ENCODE assay signal across 1 cellular context in the genomic region with DNA sequence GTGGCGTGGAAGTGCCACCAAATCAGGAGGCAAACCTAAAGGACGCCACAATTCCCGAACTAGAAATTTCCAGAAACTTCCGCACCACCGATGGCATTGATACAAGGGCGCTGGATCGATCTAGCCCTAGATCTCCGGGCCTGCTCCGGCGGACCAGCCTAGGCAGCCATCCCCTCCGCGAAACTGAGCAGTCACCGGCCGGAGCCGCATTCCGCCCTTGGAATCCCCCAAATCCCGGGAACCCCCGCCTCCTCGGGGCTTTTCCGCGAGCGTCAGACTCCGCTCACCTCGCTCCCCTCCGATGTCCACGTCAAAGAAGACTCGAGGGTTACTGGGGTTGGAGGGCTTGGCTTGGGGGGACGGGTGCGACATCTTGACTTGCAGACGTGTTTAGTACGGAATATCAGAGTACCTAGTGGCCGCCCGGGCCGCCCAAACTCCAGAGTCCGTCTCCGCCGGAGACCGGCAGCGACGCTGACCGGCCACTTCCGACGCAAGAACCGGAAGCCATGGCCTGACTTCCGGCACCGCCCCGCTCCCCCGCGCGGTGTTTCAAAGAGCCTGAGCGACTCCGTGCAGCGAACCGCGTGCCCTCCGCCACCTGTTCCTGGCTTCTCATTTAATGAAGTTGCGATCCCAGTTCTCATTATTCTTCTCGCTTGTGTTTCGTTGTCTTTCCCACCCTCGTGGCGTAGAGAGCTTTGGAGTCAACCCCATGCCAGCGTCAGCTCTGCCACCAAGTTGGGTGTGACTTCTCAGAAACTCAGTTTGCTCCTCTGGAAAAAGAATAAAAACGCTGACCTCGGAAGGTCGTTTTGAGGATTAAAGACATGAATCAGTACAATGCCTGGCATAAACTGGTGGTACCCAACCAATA.
TF ChIP-seq lines count a peak whose summit lies in the region.

TSS of gene PPID (minus strand) at position 480 of the 877 bp plus-strand sequence. CDS start at position 372, 108 bp downstream.

TF ChIP-seq in liver, 16 proteins besides CTCF, POLR2A, EP300 and RAD21 (continued from another document):
- TF ChIP-seq, protein P1, sequence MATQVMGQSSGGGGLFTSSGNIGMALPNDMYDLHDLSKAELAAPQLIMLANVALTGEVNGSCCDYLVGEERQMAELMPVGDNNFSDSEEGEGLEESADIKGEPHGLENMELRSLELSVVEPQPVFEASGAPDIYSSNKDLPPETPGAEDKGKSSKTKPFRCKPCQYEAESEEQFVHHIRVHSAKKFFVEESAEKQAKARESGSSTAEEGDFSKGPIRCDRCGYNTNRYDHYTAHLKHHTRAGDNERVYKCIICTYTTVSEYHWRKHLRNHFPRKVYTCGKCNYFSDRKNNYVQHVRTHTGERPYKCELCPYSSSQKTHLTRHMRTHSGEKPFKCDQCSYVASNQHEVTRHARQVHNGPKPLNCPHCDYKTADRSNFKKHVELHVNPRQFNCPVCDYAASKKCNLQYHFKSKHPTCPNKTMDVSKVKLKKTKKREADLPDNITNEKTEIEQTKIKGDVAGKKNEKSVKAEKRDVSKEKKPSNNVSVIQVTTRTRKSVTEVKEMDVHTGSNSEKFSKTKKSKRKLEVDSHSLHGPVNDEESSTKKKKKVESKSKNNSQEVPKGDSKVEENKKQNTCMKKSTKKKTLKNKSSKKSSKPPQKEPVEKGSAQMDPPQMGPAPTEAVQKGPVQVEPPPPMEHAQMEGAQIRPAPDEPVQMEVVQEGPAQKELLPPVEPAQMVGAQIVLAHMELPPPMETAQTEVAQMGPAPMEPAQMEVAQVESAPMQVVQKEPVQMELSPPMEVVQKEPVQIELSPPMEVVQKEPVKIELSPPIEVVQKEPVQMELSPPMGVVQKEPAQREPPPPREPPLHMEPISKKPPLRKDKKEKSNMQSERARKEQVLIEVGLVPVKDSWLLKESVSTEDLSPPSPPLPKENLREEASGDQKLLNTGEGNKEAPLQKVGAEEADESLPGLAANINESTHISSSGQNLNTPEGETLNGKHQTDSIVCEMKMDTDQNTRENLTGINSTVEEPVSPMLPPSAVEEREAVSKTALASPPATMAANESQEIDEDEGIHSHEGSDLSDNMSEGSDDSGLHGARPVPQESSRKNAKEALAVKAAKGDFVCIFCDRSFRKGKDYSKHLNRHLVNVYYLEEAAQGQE (IDR thresholded peaks at IDR 0.05), result peak; percentile 81
- TF ChIP-seq HNF4G (IDR thresholded peaks at IDR 0.05) (no peak), HNF4A (conservative IDR thresholded peaks at IDR 0.05) (peak; percentile 52 to 84)
